ENCODE assay signal across 1 cellular context in genomic region chr2:190970170-190970569, GRCh38.
TF ChIP-seq lines count a peak whose summit lies in the region.

No MANE protein-coding gene starts in this region.

TF ChIP-seq in IMR-90, 13 proteins besides CTCF, POLR2A, EP300 and RAD21 (continued from another document):
- TF ChIP-seq USF2 (IDR thresholded peaks at IDR 0.05; ENCODE audit: low read depth, low read length) (no peak), MAFK (IDR thresholded peaks at IDR 0.05; ENCODE audit: low read depth, low read length) (no peak), MAZ (IDR thresholded peaks at IDR 0.05; ENCODE audit: borderline replicate concordance, low read depth, low read length) (no peak), NFE2L2 (IDR thresholded peaks at IDR 0.05; ENCODE audit: low read depth, low read length) (no peak), MXI1 (IDR thresholded peaks at IDR 0.05; ENCODE audit: borderline replicate concordance, low read depth, low read length) (no peak), FOS (IDR thresholded peaks at IDR 0.05; ENCODE audit: low read depth, low read length) (no peak), RCOR1 (IDR thresholded peaks at IDR 0.05; ENCODE audit: insufficient replicate concordance, low read length) (no peak), BHLHE40 (IDR thresholded peaks at IDR 0.05; ENCODE audit: low read depth, low read length) (no peak)
